ENCODE assay signal across 31 cellular contexts in genomic region chr4:85644061-85644460, GRCh38.
"Had no signal": no experiment of that assay in that cellular context is flagged by ENCODE, and none has a peak within 500 bp of the region (broad histone marks: within the 10 kb centered on the region; RNA-seq: fewer than 3 reads in every experiment).

No MANE protein-coding gene starts in this region.

- H3K9me3 Mint-ChIP-seq: activated CD4-positive, alpha-beta memory T cell treated with anti-CD3 and anti-CD28 coated beads, Interleukin-2, amount 10 ng/mL, durations not matched to agents 7 days and 5 days; activated naive CD4-positive, alpha-beta T cell treated with anti-CD3 and anti-CD28 coated beads, Interleukin-2, amount 10 ng/mL, durations not matched to agents 7 days and 5 days; activated naive CD8-positive, alpha-beta T cell treated with anti-CD3 and anti-CD28 coated beads, Interleukin-2, amount 50 U/mL, for 24 hours had no signal

- H3K27ac Mint-ChIP-seq: activated CD4-positive, alpha-beta memory T cell treated with anti-CD3 and anti-CD28 coated beads, Interleukin-2, amount 10 ng/mL, durations not matched to agents 7 days and 5 days; activated CD8-positive, alpha-beta memory T cell treated with anti-CD3 and anti-CD28 coated beads, Interleukin-2, amount 10 ng/mL, durations not matched to agents 7 days and 5 days; activated naive CD4-positive, alpha-beta T cell treated with anti-CD3 and anti-CD28 coated beads, Interleukin-2, amount 10 ng/mL, durations not matched to agents 7 days and 5 days; activated naive CD8-positive, alpha-beta T cell; activated naive CD8-positive, alpha-beta T cell treated with anti-CD3 and anti-CD28 coated beads, Interleukin-2, amount 50 U/mL, for 24 hours had no signal

- H3K4me1 Mint-ChIP-seq: activated CD4-positive, alpha-beta memory T cell treated with anti-CD3 and anti-CD28 coated beads, Interleukin-2, amount 10 ng/mL, durations not matched to agents 7 days and 5 days; activated CD8-positive, alpha-beta memory T cell treated with anti-CD3 and anti-CD28 coated beads, Interleukin-2, amount 10 ng/mL, durations not matched to agents 7 days and 5 days; activated naive CD4-positive, alpha-beta T cell treated with anti-CD3 and anti-CD28 coated beads, Interleukin-2, amount 10 ng/mL, durations not matched to agents 7 days and 5 days; activated naive CD8-positive, alpha-beta T cell treated with anti-CD3 and anti-CD28 coated beads, Interleukin-2, amount 50 U/mL, for 24 hours had no signal

- H3K4me3 ChIP-seq: ascending aorta, body of pancreas, breast epithelium, SJCRH30, SK-N-MC had no signal

- H3K27me3 Mint-ChIP-seq: activated CD4-positive, alpha-beta memory T cell treated with anti-CD3 and anti-CD28 coated beads, Interleukin-2, amount 10 ng/mL, durations not matched to agents 7 days and 5 days; activated CD8-positive, alpha-beta memory T cell treated with anti-CD3 and anti-CD28 coated beads, Interleukin-2, amount 10 ng/mL, durations not matched to agents 7 days and 5 days; activated naive CD4-positive, alpha-beta T cell treated with anti-CD3 and anti-CD28 coated beads, Interleukin-2, amount 10 ng/mL, durations not matched to agents 7 days and 5 days; activated naive CD8-positive, alpha-beta T cell; activated naive CD8-positive, alpha-beta T cell treated with anti-CD3 and anti-CD28 coated beads, Interleukin-2, amount 50 U/mL, for 24 hours had no signal

- DNase-seq: activated CD4-positive, alpha-beta memory T cell treated with anti-CD3 and anti-CD28 coated beads, Interleukin-2, amount 10 ng/mL, durations not matched to agents 7 days and 5 days; activated CD4-positive, alpha-beta T cell treated with anti-CD3 and anti-CD28 coated beads for 1 hour; activated CD4-positive, alpha-beta T cell treated with anti-CD3 and anti-CD28 coated beads for 48 hours; activated CD4-positive, CD25-positive, alpha-beta regulatory T cell; activated CD8-positive, alpha-beta memory T cell treated with anti-CD3 and anti-CD28 coated beads for 24 hours; activated CD8-positive, alpha-beta memory T cell treated with anti-CD3 and anti-CD28 coated beads, Interleukin-2, amount 10 ng/mL, durations not matched to agents 7 days and 5 days; activated CD8-positive, alpha-beta memory T cell treated with anti-CD3 and anti-CD28 coated beads, Interleukin-2, amount 50 U/mL, for 48 hours; activated effector memory CD4-positive, alpha-beta T cell treated with Interleukin-2 at 50 U/mL for 16 hours; activated naive CD4-positive, alpha-beta T cell treated with anti-CD3 and anti-CD28 coated beads, Interleukin-2, amount 10 ng/mL, durations not matched to agents 7 days and 5 days; activated naive CD8-positive, alpha-beta T cell treated with anti-CD3 and anti-CD28 coated beads, Interleukin-2, amount 50 U/mL, for 24 hours; activated T-cell treated with anti-CD3 and anti-CD28 coated beads, Interleukin-2, amount 50 U/mL, for 48 hours; amygdala; body of pancreas; KG1; NCI-H1105; NCI-H1417 treated with DMSO at 0.1 percent for 48 hours; NCI-H187 treated with DMSO at 0.1 percent for 48 hours; NCI-H2081; NCI-H345; NCI-H526; NCI-H748 treated with DMSO at 0.1 percent for 48 hours; NK-92 treated with Interleukin-12 subunit alpha and Interleukin-12 subunit beta, amount 100 ng/mL, for 24 hours; OCI-M1; Right ventricle myocardium superior; SJCRH30; T1000; WERI-Rb-1 had no signal

- H3K9me3 ChIP-seq: ascending aorta, body of pancreas, breast epithelium, SJCRH30 had no signal

- H3K36me3 Mint-ChIP-seq: activated CD8-positive, alpha-beta memory T cell treated with anti-CD3 and anti-CD28 coated beads, Interleukin-2, amount 10 ng/mL, durations not matched to agents 7 days and 5 days; activated naive CD4-positive, alpha-beta T cell treated with anti-CD3 and anti-CD28 coated beads, Interleukin-2, amount 10 ng/mL, durations not matched to agents 7 days and 5 days; activated naive CD8-positive, alpha-beta T cell had no signal

- H3K27ac ChIP-seq: ascending aorta, body of pancreas, breast epithelium, SJCRH30, SK-N-MC, WERI-Rb-1 had no signal

- ATAC-seq: activated CD8-positive, alpha-beta memory T cell treated with anti-CD3 and anti-CD28 coated beads, Interleukin-2, amount 10 ng/mL, durations not matched to agents 7 days and 5 days; activated naive CD8-positive, alpha-beta T cell treated with anti-CD3 and anti-CD28 coated beads, Interleukin-2, amount 50 U/mL, for 24 hours; body of pancreas had no signal

- H3K36me3 ChIP-seq: ascending aorta, breast epithelium, WERI-Rb-1 had no signal

- H3K4me1 ChIP-seq: ascending aorta, body of pancreas, breast epithelium, SJCRH30 had no signal

- H3K27me3 ChIP-seq: ascending aorta, body of pancreas, breast epithelium, SJCRH30 had no signal

- H3K4me3 Mint-ChIP-seq: activated CD4-positive, alpha-beta memory T cell treated with anti-CD3 and anti-CD28 coated beads, Interleukin-2, amount 10 ng/mL, durations not matched to agents 7 days and 5 days; activated CD8-positive, alpha-beta memory T cell treated with anti-CD3 and anti-CD28 coated beads, Interleukin-2, amount 10 ng/mL, durations not matched to agents 7 days and 5 days; activated naive CD4-positive, alpha-beta T cell treated with anti-CD3 and anti-CD28 coated beads, Interleukin-2, amount 10 ng/mL, durations not matched to agents 7 days and 5 days; activated naive CD8-positive, alpha-beta T cell; activated naive CD8-positive, alpha-beta T cell treated with anti-CD3 and anti-CD28 coated beads, Interleukin-2, amount 50 U/mL, for 24 hours had no signal
